Comparison of ENCODE assay signal across 22 cellular contexts in the genomic region with DNA sequence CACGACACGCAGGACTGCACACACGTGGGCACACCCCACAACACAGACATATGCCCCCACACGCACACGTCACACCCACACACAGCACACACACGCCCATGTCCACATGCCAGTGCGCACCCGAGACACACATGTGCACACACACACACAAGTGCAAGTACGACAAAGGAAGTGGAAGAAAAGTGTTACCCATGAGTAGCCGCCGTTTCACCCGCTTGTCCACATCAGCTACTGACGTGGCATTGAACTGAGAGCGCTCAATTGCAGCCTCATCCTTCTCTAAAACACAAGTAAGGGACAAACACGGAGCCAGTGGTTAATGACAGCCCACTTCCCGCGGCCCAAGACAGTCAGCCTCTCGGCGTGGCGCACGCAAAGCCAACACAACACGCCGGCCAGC.
DNase-seq lines count a peak whose midpoint lies in the region; ATAC-seq, FAIRE-seq and TF ChIP-seq lines count a peak whose summit lies in the region.
"Had no signal": no experiment of that assay in that cellular context is flagged by ENCODE, and none has a peak within 500 bp of the region (broad histone marks: within the 10 kb centered on the region; RNA-seq: fewer than 3 reads in every experiment).

No MANE protein-coding gene starts in this region.

- no peak overlapping the region for H3K4me3 ChIP-seq in HepG2 (replicated peaks in 1 of 3; ENCODE audit: insufficient read depth in 1 of 3, low read depth in 2 of 3, low read length in 3 of 3)
- no peak overlapping the region for H3K4me3 ChIP-seq in right lobe of liver
- H3K4me3 ChIP-seq in HEK293 (ENCODE audit: low read depth, low read length): no peak overlapping the region
- H3K4me3 ChIP-seq in neuronal stem cell (ENCODE audit: low read length in 2 of 2): peak overlapping the region in 1 of 2 donors; percentile 51
- H3K4me3 ChIP-seq: GM23248 had no signal

- H2BK15ac ChIP-seq in neuronal stem cell (ENCODE audit: low read length): no peak overlapping the region

- ATAC-seq in HepG2 (no peak), right lobe of liver (no peak), natural killer cell (peak; percentile 61 to 82 (median 72)), GM19467 (IDR thresholded peaks at IDR 0.05; ENCODE audit: unreplicated experiment) (no peak)
- ATAC-seq: CD8-positive, alpha-beta T cell; HCT116 had no signal

- no peak overlapping the region for H2BK5ac ChIP-seq in neuronal stem cell (ENCODE audit: low read length)

- TF ChIP-seq RAD21 in HepG2 (CRISPR knock-in tag; IDR thresholded peaks at IDR 0.05): no peak

- TF ChIP-seq POLR2A in HepG2 (IDR thresholded peaks at IDR 0.05; ENCODE audit: insufficient read depth in 1 of 2, low read depth in 2 of 2, low read length in 2 of 2) (no peak), right lobe of liver (IDR thresholded peaks at IDR 0.05) (no peak)

- H3K4me1 Mint-ChIP-seq in natural killer cell: peaks cover 33 to 41% of the 10 kb centered on the region in 2 donors
- H3K4me1 Mint-ChIP-seq: B cell had no signal

- intact Hi-C loops in HepG2 (cut with micrococcal nuclease; ENCODE audit: unreplicated experiment) (no loop called here), right lobe of liver (cut with DNase I) (no loop called here), natural killer cell (cut with micrococcal nuclease) (no loop called here)

- no peaks in the 10 kb centered on the region for H3K27me3 Mint-ChIP-seq in natural killer cell (ENCODE audit: low read depth in 2 of 2)

- H3K36me3 ChIP-seq in HepG2 (replicated peaks in 1 of 2; ENCODE audit: control insufficient read depth in 1 of 2, insufficient read depth in 2 of 2, low read length in 2 of 2): no peaks in the 10 kb centered on the region
- H3K36me3 ChIP-seq in right lobe of liver: no peaks in the 10 kb centered on the region
- no peaks in the 10 kb centered on the region for H3K36me3 ChIP-seq in HEK293 (ENCODE audit: control insufficient read depth in 2 of 2, insufficient read depth in 1 of 2, low read length in 2 of 2)
- peaks cover 0 to 36% of the 10 kb centered on the region in 2 donors for H3K36me3 ChIP-seq in neuronal stem cell (replicated peaks in 1 of 2; ENCODE audit: control insufficient read depth in 2 of 2, insufficient read depth in 2 of 2, low read length in 2 of 2)

- POLR2A ChIA-PET in HepG2 (lab: Yijun Ruan, JAX) (no interaction called here), HEK293 (lab: Yijun Ruan, JAX) (no interaction called here)

- H2AK5ac ChIP-seq in neuronal stem cell (ENCODE audit: low read depth, low read length): no peak overlapping the region

- no peak overlapping the region for H4K91ac ChIP-seq in neuronal stem cell (ENCODE audit: low read depth, low read length, poor library complexity)

- H3K27me3 ChIP-seq in HepG2 (ENCODE audit: control insufficient read depth in 1 of 2, insufficient read depth in 2 of 2, low read length in 2 of 2) (peaks cover 12 to 91% of the 10 kb centered on the region in 2 experiments), right lobe of liver (no peaks in the 10 kb centered on the region), neuronal stem cell (ENCODE audit: control insufficient read depth in 3 of 3, insufficient read depth in 3 of 3, low read depth in 1 of 3, low read length in 3 of 3) (peaks cover 0 to 86% (median 0%) of the 10 kb centered on the region in 3 experiments)

- H3K9me3 Mint-ChIP-seq in natural killer cell: no peaks in the 10 kb centered on the region
- H3K9me3 Mint-ChIP-seq: CD4-positive, CD25-positive, alpha-beta regulatory T cell; CD8-positive, alpha-beta T cell; H9; HFFc6 had no signal

- no TSS peak for BruUV-seq in HepG2 (replicated peaks; lab: Mats Ljungman, UMichigan)

- peak overlapping the region; percentile 67 for H3K4me3 Mint-ChIP-seq in natural killer cell
- H3K4me3 Mint-ChIP-seq: B cell; CD4-positive, CD25-positive, alpha-beta regulatory T cell; CD8-positive, alpha-beta T cell; H9; HFFc6 had no signal

- peak overlapping the region; percentile 11 for H3K23ac ChIP-seq in neuronal stem cell (ENCODE audit: low read depth, low read length, poor library complexity)

- H3K4ac ChIP-seq in neuronal stem cell (ENCODE audit: low read length): no peak overlapping the region

- H3K27ac ChIP-seq in HepG2 (ENCODE audit: extremely low read length, insufficient read depth, low read length): no peak overlapping the region
- H3K27ac ChIP-seq in right lobe of liver: no peak overlapping the region
- H3K27ac ChIP-seq in HEK293 (ENCODE audit: extremely low read depth, low read depth, low read length): no peak overlapping the region
- no peak overlapping the region for H3K27ac ChIP-seq in neuronal stem cell (replicated peaks; ENCODE audit: low read length)
- H3K27ac ChIP-seq: 22Rv1, GM23248 had no signal

- no peak overlapping the region for H4K8ac ChIP-seq in neuronal stem cell (ENCODE audit: low read depth, low read length)

- H3K36me3 Mint-ChIP-seq in natural killer cell: no peaks in the 10 kb centered on the region
- H3K36me3 Mint-ChIP-seq: CD4-positive, CD25-positive, alpha-beta regulatory T cell; CD8-positive, alpha-beta T cell had no signal

- CTCF ChIA-PET in HepG2 (lab: Yijun Ruan, JAX; ENCODE audit: low intra/inter-chr PET ratio, low total read pairs): no interaction called here
- CTCF ChIA-PET in HEK293 (lab: Yijun Ruan, JAX): interaction anchor here (0.6 to 1.4 kb wide), 4 partner anchors 19 to 487 kb away, joined by 3 to 4 read pairs (median 3); no protein-coding TSS in a partner anchor

- H3K4me1 ChIP-seq in HepG2 (ENCODE audit: insufficient read depth, low read length) (peaks cover 10% of the 10 kb centered on the region), right lobe of liver (peaks cover 0 to 9% (median 2%) of the 10 kb centered on the region in 4 donors), HEK293 (ENCODE audit: control insufficient read depth, insufficient read depth, low read length) (no peaks in the 10 kb centered on the region), neuronal stem cell (ENCODE audit: control insufficient read depth in 2 of 2, insufficient read depth in 1 of 2, low read depth in 1 of 2, low read length in 2 of 2) (no peaks in the 10 kb centered on the region)
- H3K4me1 ChIP-seq: Caco-2 had no signal

- no peak overlapping the region for H2AFZ ChIP-seq in HepG2 (ENCODE audit: low read length)
- no peak overlapping the region for H2AFZ ChIP-seq in neuronal stem cell (ENCODE audit: low read length)
- H2AFZ ChIP-seq: GM23248 had no signal

- no peaks in the 10 kb centered on the region for H3K79me1 ChIP-seq in neuronal stem cell (ENCODE audit: low read depth, low read length)

- H3K9me3 ChIP-seq in HepG2 (ENCODE audit: low read length): no peaks in the 10 kb centered on the region
- H3K9me3 ChIP-seq in right lobe of liver: no peaks in the 10 kb centered on the region
- H3K9me3 ChIP-seq in HEK293 (ENCODE audit: control insufficient read depth, insufficient read depth, low read depth, low read length): no peaks in the 10 kb centered on the region
- peaks cover 0 to 2% of the 10 kb centered on the region in 2 donors for H3K9me3 ChIP-seq in neuronal stem cell (replicated peaks in 1 of 2; ENCODE audit: control insufficient read depth in 2 of 2, insufficient read depth in 1 of 2, low read depth in 1 of 2, low read length in 2 of 2)
- H3K9me3 ChIP-seq: Caco-2 had no signal

- no peak for FAIRE-seq in HepG2 (lab: Jason Lieb, UNC)
- FAIRE-seq: A204.1, G401.6 had no signal

- H3K4me2 ChIP-seq in HepG2 (ENCODE audit: low read depth, low read length) (no peak overlapping the region), neuronal stem cell (ENCODE audit: insufficient read depth, low read length, poor library complexity, severe bottlenecking) (no peak overlapping the region)

- TF ChIP-seq CTCF in HepG2 (CRISPR knock-in tag; IDR thresholded peaks at IDR 0.05): no peak
- TF ChIP-seq CTCF in right lobe of liver (IDR thresholded peaks at IDR 0.05): no peak
- no peak for TF ChIP-seq CTCF in HEK293 (tag by site-specific recombination; IDR thresholded peaks at IDR 0.05)
- no peak for TF ChIP-seq CTCF in natural killer cell (IDR thresholded peaks at IDR 0.05)

- no peak overlapping the region for H2BK12ac ChIP-seq in neuronal stem cell (ENCODE audit: low read length)

- H3K79me2 ChIP-seq in HepG2 (ENCODE audit: insufficient read depth, low read length): no peaks in the 10 kb centered on the region

- H3K9ac ChIP-seq in HepG2 (ENCODE audit: insufficient read depth, low read depth, low read length) (no peak overlapping the region), neuronal stem cell (ENCODE audit: low read depth, low read length, poor library complexity) (no peak overlapping the region)
- H3K9ac ChIP-seq: GM23248 had no signal

- no peak overlapping the region for H3K18ac ChIP-seq in neuronal stem cell (ENCODE audit: low read length)

- in situ Hi-C loops in HepG2 (cut with HindIII; ENCODE audit: extremely low pct_ligation_motif_present, low pct_unique_long_range_greater_than_20kb): no loop called here

- no peak for DNase-seq in HepG2 (ENCODE audit: low spot score)
- DNase-seq in right lobe of liver: no peak
- peak; percentile 47 for DNase-seq in natural killer cell
- DNase-seq in neuronal stem cell (ENCODE audit: low spot score): no peak
- no peak for DNase-seq in NCI-H82 treated with DMSO at 0.1 percent for 48 hours (lab: John Stamatoyannopoulos, UW; ENCODE audit: unreplicated experiment)
- DNase-seq in NCI-H1930 (lab: John Stamatoyannopoulos, UW): no peak
- DNase-seq: C1 segment of cervical spinal cord; Caco-2; CD4-positive, CD25-positive, alpha-beta regulatory T cell; CD8-positive, alpha-beta T cell; DMS153; DND-41; GM23248; H9; HFFc6 had no signal

- WGBS in HepG2 (ENCODE audit: low lambda C conversion rate): 58% methylated on average over 20 of the region's 23 CpGs
- 89% methylated on average over 14 of the region's 23 CpGs for WGBS in right lobe of liver (ENCODE audit: insufficient coverage, low coverage, low lambda C conversion rate, missing lambda C conversion rate)
- WGBS in neuronal stem cell (ENCODE audit: extremely low coverage in 2 of 2, insufficient read length in 2 of 2, insufficient replicate concordance in 1 of 2), 2 donors: no CpG with 5 or more reads among the region's 23 CpGs

- no peak overlapping the region for H2BK120ac ChIP-seq in neuronal stem cell (ENCODE audit: low read depth, low read length)

- H3K14ac ChIP-seq in neuronal stem cell (ENCODE audit: low read length): no peak overlapping the region

- H3K27ac Mint-ChIP-seq in natural killer cell: peak overlapping the region; percentile 87 to 92
- H3K27ac Mint-ChIP-seq: B cell; CD4-positive, CD25-positive, alpha-beta regulatory T cell; CD8-positive, alpha-beta T cell; HFFc6 had no signal

- no peaks in the 10 kb centered on the region for H4K20me1 ChIP-seq in HepG2 (ENCODE audit: insufficient read depth, low read length)

- no peak for TF ChIP-seq EP300 in HepG2 (IDR thresholded peaks at IDR 0.05; ENCODE audit: low read depth in 2 of 2, low read length in 2 of 2)
- TF ChIP-seq EP300 in HepG2 (CRISPR knock-in tag; IDR thresholded peaks at IDR 0.05; ENCODE audit: borderline replicate concordance): no peak

TF ChIP-seq in HepG2, 621 proteins besides CTCF, POLR2A, EP300 and RAD21 (continues in another document):
- TF ChIP-seq TGIF2 (CRISPR knock-in tag; IDR thresholded peaks at IDR 0.05) (no peak), CREB1 (IDR thresholded peaks at IDR 0.05) (peak; percentile 41; the same call in 1 of the 2 replicates), CREB1 (CRISPR knock-in tag; IDR thresholded peaks at IDR 0.05) (no peak)

TF ChIP-seq in HEK293, 187 proteins besides CTCF, POLR2A, EP300 and RAD21 (continues in another document):
- 0 out of 2 replicates have a peak, but pooled peaks have one; percentile 23 for TF ChIP-seq ZFHX2 (tag by site-specific recombination; conservative IDR thresholded peaks at IDR 0.05)

Comparison
In these comparisons a context has a peak if more than half of its experiments do, and no peak if none do; other contexts are left out.
1. ATAC-seq: peak in natural killer cell (3 of 3); none in HepG2 (single experiment), right lobe of liver (0 of 4) and GM19467 (single experiment).